Comparison of ENCODE assay signal across 8 cellular contexts in the genomic region with DNA sequence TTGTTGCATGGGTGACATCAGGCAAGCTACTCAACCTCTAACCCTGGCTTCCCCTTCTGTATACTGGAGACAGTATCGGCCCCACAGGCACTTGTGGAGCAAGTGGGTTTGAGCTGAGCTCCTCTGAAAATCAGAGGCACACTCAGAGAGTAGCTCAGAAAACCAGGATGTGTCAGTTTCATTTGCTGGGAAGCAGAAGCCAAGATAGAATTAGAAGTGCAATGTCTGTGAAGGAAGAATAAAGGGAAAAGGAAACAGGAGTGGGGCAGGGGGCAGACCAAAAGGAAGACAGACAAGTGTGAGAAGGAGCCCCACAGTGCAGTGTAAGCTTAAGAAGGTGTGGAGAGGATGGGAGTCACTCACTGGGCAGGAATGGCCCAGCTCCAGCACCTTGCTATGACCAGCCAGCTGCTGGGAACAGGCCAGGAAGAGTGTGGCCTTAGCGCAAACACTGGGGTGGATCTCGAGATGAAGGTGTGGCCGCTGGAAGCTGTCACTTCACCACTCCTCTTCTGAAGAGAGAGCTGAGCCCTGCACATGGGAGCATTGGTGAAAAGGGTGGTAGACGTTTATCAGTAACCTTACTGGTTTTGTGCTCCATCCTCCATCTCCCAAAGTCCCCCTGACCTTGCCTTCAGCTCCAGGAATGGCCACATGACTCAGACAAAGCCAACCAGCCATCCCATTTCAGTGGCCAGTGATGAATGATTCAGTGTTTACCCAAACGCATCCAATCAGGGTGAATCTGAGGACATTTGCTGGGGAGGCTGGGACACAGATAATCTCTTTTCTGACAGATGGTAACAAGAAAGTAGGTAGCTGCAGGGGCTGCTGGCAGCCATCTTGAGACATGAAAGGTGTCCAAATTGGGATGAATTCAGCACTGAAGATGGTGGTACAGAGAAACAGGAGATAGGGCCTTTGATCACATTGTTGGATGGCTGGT.
DNase-seq lines count a peak whose midpoint lies in the region; ATAC-seq and TF ChIP-seq lines count a peak whose summit lies in the region.

No MANE protein-coding gene starts in this region.

- H3K27me3 ChIP-seq in CD8-positive, alpha-beta memory T cell (ENCODE audit: insufficient read depth, low read length, poor library complexity, severe bottlenecking) = no peaks in the 10 kb centered on the region
- peaks cover 21% of the 10 kb centered on the region for H3K27me3 ChIP-seq in HUES6 (ENCODE audit: control insufficient read depth, insufficient read depth, low read length)
- H3K27me3 ChIP-seq in mononuclear cell (ENCODE audit: insufficient read depth, low read length) = peaks cover 25% of the 10 kb centered on the region
- no peaks in the 10 kb centered on the region for H3K27me3 ChIP-seq in gastroesophageal sphincter

- no peak for TF ChIP-seq CTCF in gastroesophageal sphincter (IDR thresholded peaks at IDR 0.05)

- peaks cover 0 to 5% (median 3%) of the 10 kb centered on the region in 5 donors for H3K9me3 Mint-ChIP-seq in CD8-positive, alpha-beta memory T cell

- no peaks in the 10 kb centered on the region for H3K36me3 ChIP-seq in CD8-positive, alpha-beta memory T cell (ENCODE audit: insufficient read depth, low read length)
- H3K36me3 ChIP-seq in HUES6 (ENCODE audit: control insufficient read depth, insufficient read depth, low read length) (no peaks in the 10 kb centered on the region), gastroesophageal sphincter (no peaks in the 10 kb centered on the region)

- peak overlapping the region; percentile 59 for H3K4me3 ChIP-seq in CD8-positive, alpha-beta memory T cell (ENCODE audit: low read length)
- H3K4me3 ChIP-seq in HUES6 (ENCODE audit: low read depth, low read length) (peak overlapping the region; percentile 63), mononuclear cell (ENCODE audit: low read length) (peak overlapping the region; percentile 44), gastroesophageal sphincter (peak overlapping the region in 1 of 2 donors; percentile 56)

- no peaks in the 10 kb centered on the region for H3K9me3 ChIP-seq in CD8-positive, alpha-beta memory T cell (ENCODE audit: low read length)
- H3K9me3 ChIP-seq in HUES6 (ENCODE audit: control insufficient read depth, insufficient read depth, low read depth, low read length) = peaks cover 2% of the 10 kb centered on the region
- no peaks in the 10 kb centered on the region for H3K9me3 ChIP-seq in mononuclear cell (ENCODE audit: low read depth, low read length)
- peaks cover 0 to 3% (median 0%) of the 10 kb centered on the region in 3 donors for H3K9me3 ChIP-seq in gastroesophageal sphincter

- H3K4me1 Mint-ChIP-seq in CD8-positive, alpha-beta memory T cell = peaks cover 19 to 29% (median 25%) of the 10 kb centered on the region in 3 donors

- peaks cover 21% of the 10 kb centered on the region for H3K4me1 ChIP-seq in CD8-positive, alpha-beta memory T cell (ENCODE audit: insufficient read depth, low read length)
- H3K4me1 ChIP-seq in HUES6 (ENCODE audit: control insufficient read depth, insufficient read depth, low read length) (peaks cover 28% of the 10 kb centered on the region), mononuclear cell (ENCODE audit: insufficient read depth, low read length) (peaks cover 17% of the 10 kb centered on the region), gastroesophageal sphincter (peaks cover 0 to 16% (median 0%) of the 10 kb centered on the region in 3 donors)

- H3K27ac Mint-ChIP-seq in CD8-positive, alpha-beta memory T cell = peak overlapping the region in 5 of 8 donors; percentile 71 to 98 (median 89)

- no peak overlapping the region for H3K27ac ChIP-seq in CD8-positive, alpha-beta memory T cell (ENCODE audit: low read depth, low read length)
- H3K27ac ChIP-seq in HUES6 (ENCODE audit: low read depth, low read length) (no peak overlapping the region), angular gyrus (ENCODE audit: low read depth, low read length) (peak overlapping the region; percentile 3), gastroesophageal sphincter (no peak overlapping the region)

- ATAC-seq in gastroesophageal sphincter (no peak), GM19463 (IDR thresholded peaks at IDR 0.05; ENCODE audit: unreplicated experiment) (no peak), GM19455 (IDR thresholded peaks at IDR 0.05; ENCODE audit: unreplicated experiment) (no peak)

- peaks cover 3 to 9% of the 10 kb centered on the region in 2 donors for H3K27me3 Mint-ChIP-seq in CD8-positive, alpha-beta memory T cell

- no peak overlapping the region for H3K9ac ChIP-seq in HUES6 (ENCODE audit: low read length)

- CTCF ChIA-PET in CD8-positive, alpha-beta memory T cell (lab: Charles Lee) = interaction anchor here (1.6 to 2.8 kb wide), 4 partner anchors 9 to 83 kb away, joined by 3 to 10 read pairs (median 6); no protein-coding TSS in a partner anchor

- TF ChIP-seq POLR2A in gastroesophageal sphincter (IDR thresholded peaks at IDR 0.05) = no peak

- no peak for TF ChIP-seq EP300 in gastroesophageal sphincter (IDR thresholded peaks at IDR 0.05)

- POLR2A ChIA-PET in CD8-positive, alpha-beta memory T cell (lab: Charles Lee) = interaction anchor here (0.6 kb wide), 1 partner anchor 9 kb away, joined by 4 read pairs; no protein-coding TSS in a partner anchor

- DNase-seq in CD8-positive, alpha-beta memory T cell = no peak
- DNase-seq in GOT3 (lab: John Stamatoyannopoulos, UW) = no peak

- H3K36me3 Mint-ChIP-seq in CD8-positive, alpha-beta memory T cell = peaks cover 2 to 4% (median 2%) of the 10 kb centered on the region in 3 donors

- 84 to 89% methylated on average over 3 to 5 of the region's 6 CpGs for WGBS in gastroesophageal sphincter (ENCODE audit: low coverage in 1 of 2), 2 donors

- H3K4me3 Mint-ChIP-seq in CD8-positive, alpha-beta memory T cell = peak overlapping the region; percentile 84 to 92 (median 88)
